Comparison of ENCODE assay signal across 22 cellular contexts in the genomic region with DNA sequence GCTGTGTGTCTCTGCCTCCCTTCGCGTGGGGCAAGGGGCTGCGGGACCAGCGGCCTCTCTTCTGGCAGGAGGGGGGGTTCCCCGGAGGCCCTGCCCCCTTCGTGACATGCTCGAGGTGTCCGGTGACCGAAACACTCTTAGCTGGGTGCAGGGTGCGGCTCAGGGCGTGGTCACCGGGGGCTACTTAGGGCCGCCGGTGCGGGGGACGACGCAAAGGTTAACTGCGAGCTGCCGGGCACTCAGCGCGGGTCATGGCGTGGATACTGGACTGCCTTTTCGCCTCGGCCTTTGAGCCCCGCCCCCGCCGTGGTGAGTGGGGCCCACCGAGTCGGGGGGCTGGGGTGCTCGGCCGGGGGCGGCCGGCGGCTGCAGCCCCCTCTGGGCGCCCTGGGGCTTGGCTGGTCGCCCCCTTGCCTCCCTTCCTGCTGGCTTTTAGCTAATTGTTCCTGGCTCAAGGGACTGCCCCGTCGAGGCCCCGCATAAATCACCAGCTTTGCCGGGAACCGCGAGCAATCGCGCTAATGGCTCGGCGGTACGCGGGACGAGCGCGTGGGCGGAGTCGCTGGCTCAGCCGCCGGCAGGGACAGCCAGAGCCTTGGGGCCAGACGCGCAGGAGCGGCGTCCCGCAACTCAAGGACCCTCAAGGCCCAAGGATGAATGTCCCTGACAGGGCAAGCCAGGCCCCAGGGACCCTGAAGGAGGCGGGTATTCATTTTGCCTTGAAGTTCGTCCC. TPM values are rescaled to one million over a fixed set of nuclear protein-coding genes. Genes with fewer than 3 reads are reported as not detected.
DNase-seq lines count a peak whose midpoint lies in the region; ATAC-seq lines count a peak whose summit lies in the region.
"Had no signal": no experiment of that assay in that cellular context is flagged by ENCODE, and none has a peak within 500 bp of the region (broad histone marks: within the 10 kb centered on the region; RNA-seq: fewer than 3 reads in every experiment).

A gene with protein sequence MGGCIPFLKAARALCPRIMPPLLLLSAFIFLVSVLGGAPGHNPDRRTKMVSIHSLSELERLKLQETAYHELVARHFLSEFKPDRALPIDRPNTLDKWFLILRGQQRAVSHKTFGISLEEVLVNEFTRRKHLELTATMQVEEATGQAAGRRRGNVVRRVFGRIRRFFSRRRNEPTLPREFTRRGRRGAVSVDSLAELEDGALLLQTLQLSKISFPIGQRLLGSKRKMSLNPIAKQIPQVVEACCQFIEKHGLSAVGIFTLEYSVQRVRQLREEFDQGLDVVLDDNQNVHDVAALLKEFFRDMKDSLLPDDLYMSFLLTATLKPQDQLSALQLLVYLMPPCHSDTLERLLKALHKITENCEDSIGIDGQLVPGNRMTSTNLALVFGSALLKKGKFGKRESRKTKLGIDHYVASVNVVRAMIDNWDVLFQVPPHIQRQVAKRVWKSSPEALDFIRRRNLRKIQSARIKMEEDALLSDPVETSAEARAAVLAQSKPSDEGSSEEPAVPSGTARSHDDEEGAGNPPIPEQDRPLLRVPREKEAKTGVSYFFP (plus strand): TSS at position 211 of the 733 bp plus-strand sequence. CDS start 23,320 bp downstream, outside the sequence.

- no peak within 1 kb of the TSS for H2AK5ac ChIP-seq in trophoblast cell (ENCODE audit: low read length)

- DNase-seq in NCI-H82 (lab: John Stamatoyannopoulos, UW) (peak; percentile 33), NCI-H82 treated with DMSO at 0.1 percent for 48 hours (lab: John Stamatoyannopoulos, UW; ENCODE audit: unreplicated experiment) (no peak), NCI-H748 (lab: John Stamatoyannopoulos, UW; ENCODE audit: unreplicated experiment) (peak; percentile 48), trophoblast cell (peak in 1 of 2 donors; percentile 15), T-helper 9 cell (no peak), T-helper 2 cell (no peak)
- DNase-seq: activated CD4-positive, alpha-beta T cell treated with anti-CD3 and anti-CD28 coated beads for 36 hours; activated naive CD4-positive, alpha-beta T cell treated with anti-CD3 and anti-CD28 coated beads, Interleukin-2, amount 50 U/mL, for 16 hours; C1 segment of cervical spinal cord; caudate nucleus; effector memory CD8-positive, alpha-beta T cell; hypothalamus; natural killer cell; NCI-H1436 treated with DMSO at 0.1 percent for 48 hours; NCI-H510A; stimulated activated naive CD8-positive, alpha-beta T cell treated with anti-CD3 and anti-CD28 coated beads, Interleukin-15, amount 100 ng/mL, for 72 hours; T1000; uterus had no signal

- no peak within 1 kb of the TSS for H3K14ac ChIP-seq in trophoblast cell (ENCODE audit: low read length)

- H3K79me2 ChIP-seq in trophoblast cell (ENCODE audit: control insufficient read depth, insufficient read depth, low read length, poor library complexity): no peaks in the 10 kb centered on the region

- peaks cover 13% of the 10 kb centered on the region for H3K27me3 ChIP-seq in trophoblast cell (ENCODE audit: insufficient read depth, low read length)
- H3K27me3 ChIP-seq: SJSA1 had no signal

- H2AFZ ChIP-seq in trophoblast cell (ENCODE audit: insufficient read depth, low read length, poor library complexity): peak within 1 kb of the TSS; percentile 5

- H3K23ac ChIP-seq in trophoblast cell (ENCODE audit: low read length): no peak within 1 kb of the TSS

- WGBS in trophoblast cell (ENCODE audit: extremely low coverage, insufficient coverage, insufficient read length): no CpG with 5 or more reads among the region's 62 CpGs

- peaks cover 0 to 5% of the 10 kb centered on the region in 2 experiments for H3K4me1 ChIP-seq in trophoblast cell (ENCODE audit: control insufficient read depth in 1 of 2, insufficient read depth in 2 of 2, low read length in 2 of 2)
- H3K4me1 ChIP-seq: SJSA1, uterus had no signal

- H3K4me3 ChIP-seq in iPS-11a (ENCODE audit: low read depth, low read length) (peak within 1 kb of the TSS; percentile 4), trophoblast cell (ENCODE audit: low read depth, low read length) (no peak within 1 kb of the TSS)
- H3K4me3 ChIP-seq: SJSA1, uterus had no signal

- no peak within 1 kb of the TSS for H3K9ac ChIP-seq in trophoblast cell (ENCODE audit: low read length)

- no peak within 1 kb of the TSS for H3K18ac ChIP-seq in trophoblast cell (ENCODE audit: low read length)

- H3K4ac ChIP-seq in trophoblast cell (ENCODE audit: low read depth, low read length): no peak within 1 kb of the TSS

- H2BK5ac ChIP-seq in trophoblast cell (ENCODE audit: low read depth, low read length, poor library complexity): no peak within 1 kb of the TSS

- no peak for ATAC-seq in GM21360 (IDR thresholded peaks at IDR 0.05; ENCODE audit: unreplicated experiment)
- ATAC-seq: activated CD4-positive, alpha-beta T cell treated with anti-CD3 and anti-CD28 coated beads for 36 hours; effector memory CD8-positive, alpha-beta T cell; natural killer cell; stimulated activated naive CD8-positive, alpha-beta T cell treated with anti-CD3 and anti-CD28 coated beads, Interleukin-15, amount 100 ng/mL, for 72 hours had no signal

- peak within 1 kb of the TSS; percentile 56 for H3K4me2 ChIP-seq in trophoblast cell (ENCODE audit: low read length)

- H3K79me1 ChIP-seq in trophoblast cell (ENCODE audit: low read length): no peaks in the 10 kb centered on the region

- no peak within 1 kb of the TSS for H4K12ac ChIP-seq in trophoblast cell (ENCODE audit: low read depth, low read length)

- H4K8ac ChIP-seq in trophoblast cell (ENCODE audit: low read depth, low read length): no peak within 1 kb of the TSS

- H3K36me3 ChIP-seq in trophoblast cell (ENCODE audit: control insufficient read depth in 1 of 2, insufficient read depth in 2 of 2, low read length in 2 of 2): no peaks in the 10 kb centered on the region
- H3K36me3 ChIP-seq: SJSA1, uterus had no signal

- no peak within 1 kb of the TSS for H4K91ac ChIP-seq in trophoblast cell (ENCODE audit: low read depth, low read length)

- H3K9me3 ChIP-seq in trophoblast cell (ENCODE audit: insufficient read depth, low read depth, low read length): no peaks in the 10 kb centered on the region
- H3K9me3 ChIP-seq: SJSA1, uterus had no signal

- no peak within 1 kb of the TSS for H3K27ac ChIP-seq in trophoblast cell (ENCODE audit: low read depth, low read length)
- H3K27ac ChIP-seq: HL-60, SJSA1, uterus had no signal

- no peak within 1 kb of the TSS for H2BK12ac ChIP-seq in trophoblast cell (ENCODE audit: low read length)

- H2BK120ac ChIP-seq in trophoblast cell (ENCODE audit: insufficient read depth, low read length, poor library complexity): no peak within 1 kb of the TSS

RNA-seq across cellular contexts. Expression of the gene that starts here (rescaled TPM):
- 0.06 TPM in 1 of 2 replicates, not detected in the other for polyA plus RNA-seq in trophoblast cell (2013)

Comparison
In these comparisons a context has a peak if more than half of its experiments do, and no peak if none do; other contexts are left out.
1. DNase-seq: peak in NCI-H82 (single experiment) and NCI-H748 (single experiment); none in NCI-H82 treated with DMSO at 0.1 percent for 48 hours (single experiment), T-helper 9 cell (single experiment) and T-helper 2 cell (0 of 5).